ENCODE assay signal across 9 cellular contexts in genomic region chr1:31772669-31773248, GRCh38. TPM values are rescaled to one million over a fixed set of nuclear protein-coding genes. Genes with fewer than 3 reads are reported as not detected.
DNase-seq lines count a peak whose midpoint lies in the region; ATAC-seq, FAIRE-seq and TF ChIP-seq lines count a peak whose summit lies in the region.
"Had no signal": no experiment of that assay in that cellular context is flagged by ENCODE, and none has a peak within 500 bp of the region (broad histone marks: within the 10 kb centered on the region; RNA-seq: fewer than 3 reads in every experiment).

No MANE protein-coding gene starts in this region.

- H3K4me2 ChIP-seq in fibroblast of lung (ENCODE audit: extremely low read depth, insufficient read depth, low read length): peak overlapping the region; percentile 73
- peak overlapping the region; percentile 56 for H3K4me2 ChIP-seq in trophoblast cell (ENCODE audit: low read length)

- peaks cover 0 to 2% (median 0%) of the 10 kb centered on the region in 5 donors for H3K9me3 Mint-ChIP-seq in CD8-positive, alpha-beta memory T cell
- no peaks in the 10 kb centered on the region for H3K9me3 Mint-ChIP-seq in T-cell

- H3K23ac ChIP-seq in trophoblast cell (ENCODE audit: low read length): no peak overlapping the region

- H4K20me1 ChIP-seq in fibroblast of lung (ENCODE audit: control insufficient read depth, extremely low read depth, insufficient read depth, low read length): no peaks in the 10 kb centered on the region

- no peak for DNase-seq in CD8-positive, alpha-beta memory T cell
- no peak for DNase-seq in T-cell
- DNase-seq in fibroblast of lung (ENCODE audit: low read depth in 2 of 2): no peak
- no peak for DNase-seq in trophoblast cell
- no peak for DNase-seq in kidney
- no peak for DNase-seq in UCSD-AML1 (lab: John Stamatoyannopoulos, UW; ENCODE audit: unreplicated experiment)
- no peak for DNase-seq in ACHN
- DNase-seq in BE2C: no peak
- DNase-seq: uterus had no signal

- H2BK12ac ChIP-seq in trophoblast cell (ENCODE audit: low read length): no peak overlapping the region

- no peak for FAIRE-seq in kidney (lab: Jason Lieb, UNC)

- CTCF ChIA-PET in CD8-positive, alpha-beta memory T cell (lab: Charles Lee): interaction anchor here (0.5 kb wide), 1 partner anchor 216 kb away, joined by 3 read pairs; no protein-coding TSS in a partner anchor
- CTCF ChIA-PET in T-cell (lab: Charles Lee): no interaction called here

- H3K27ac Mint-ChIP-seq in CD8-positive, alpha-beta memory T cell: peak overlapping the region in 5 of 8 donors; percentile 15 to 85 (median 54)
- peak overlapping the region in 1 of 2 donors; percentile 23 for H3K27ac Mint-ChIP-seq in T-cell

- H3K14ac ChIP-seq in trophoblast cell (ENCODE audit: low read length): no peak overlapping the region

- H2AFZ ChIP-seq in fibroblast of lung (ENCODE audit: low read length): no peak overlapping the region
- H2AFZ ChIP-seq in trophoblast cell (ENCODE audit: insufficient read depth, low read length, poor library complexity): no peak overlapping the region

- POLR2A ChIA-PET in CD8-positive, alpha-beta memory T cell (lab: Charles Lee): no interaction called here
- POLR2A ChIA-PET in T-cell (lab: Charles Lee): no interaction called here

- H3K9ac ChIP-seq in fibroblast of lung (ENCODE audit: insufficient read depth, low read length) (no peak overlapping the region), trophoblast cell (ENCODE audit: low read length) (no peak overlapping the region), kidney (ENCODE audit: low read length in 2 of 2) (no peak overlapping the region)

- no peak overlapping the region for H4K8ac ChIP-seq in trophoblast cell (ENCODE audit: low read depth, low read length)

- no peak overlapping the region for H3K18ac ChIP-seq in trophoblast cell (ENCODE audit: low read length)

- in situ Hi-C loops in ACHN (cut with HindIII; ENCODE audit: low pct_ligation_motif_present, low pct_unique_long_range_greater_than_20kb, low sequenced_read_pairs): no loop called here

- no peak overlapping the region for H2BK120ac ChIP-seq in trophoblast cell (ENCODE audit: insufficient read depth, low read length, poor library complexity)

- no peak overlapping the region for H3K4ac ChIP-seq in trophoblast cell (ENCODE audit: low read depth, low read length)

- peak; percentile 42 to 54 (median 48) for ATAC-seq in T-cell (replicated peaks in 1 of 4)

- H3K36me3 ChIP-seq in CD8-positive, alpha-beta memory T cell (ENCODE audit: insufficient read depth, low read length): no peaks in the 10 kb centered on the region
- H3K36me3 ChIP-seq in fibroblast of lung (ENCODE audit: control insufficient read depth, insufficient read depth, low read length) (no peaks in the 10 kb centered on the region), trophoblast cell (ENCODE audit: control insufficient read depth in 1 of 2, insufficient read depth in 2 of 2, low read length in 2 of 2) (no peaks in the 10 kb centered on the region), kidney (ENCODE audit: control insufficient read depth in 1 of 2, insufficient read depth in 2 of 2, low read length in 2 of 2) (no peaks in the 10 kb centered on the region), BE2C (no peaks in the 10 kb centered on the region)
- H3K36me3 ChIP-seq: uterus had no signal

- no CpG with 5 or more reads among the region's 49 CpGs for WGBS in trophoblast cell (ENCODE audit: extremely low coverage, insufficient coverage, insufficient read length)

- H3K4me1 Mint-ChIP-seq in CD8-positive, alpha-beta memory T cell: peaks cover 25 to 48% (median 46%) of the 10 kb centered on the region in 3 donors
- H3K4me1 Mint-ChIP-seq in T-cell: peaks cover 34 to 46% (median 41%) of the 10 kb centered on the region in 3 donors

- no peak overlapping the region for H2AK5ac ChIP-seq in trophoblast cell (ENCODE audit: low read length)

- H3K9me3 ChIP-seq in CD8-positive, alpha-beta memory T cell (ENCODE audit: low read length): no peaks in the 10 kb centered on the region
- H3K9me3 ChIP-seq in fibroblast of lung (ENCODE audit: control insufficient read depth, insufficient read depth, low read depth, low read length) (no peaks in the 10 kb centered on the region), trophoblast cell (ENCODE audit: insufficient read depth, low read depth, low read length) (peaks cover 9% of the 10 kb centered on the region), kidney (ENCODE audit: control insufficient read depth in 1 of 2, low read length in 2 of 2) (no peaks in the 10 kb centered on the region), BE2C (no peaks in the 10 kb centered on the region)
- H3K9me3 ChIP-seq: uterus had no signal

- TF ChIP-seq CTCF in fibroblast of lung (conservative IDR thresholded peaks at IDR 0.05 in 1 of 2, IDR thresholded peaks at IDR 0.05 in 1 of 2; ENCODE audit: low read depth in 1 of 2, low read length in 2 of 2) (no peak), kidney (IDR thresholded peaks at IDR 0.05; ENCODE audit: borderline replicate concordance, extremely low read depth, insufficient read depth) (no peak), BE2C (IDR thresholded peaks at IDR 0.05; ENCODE audit: low read depth, low read length) (no peak)

- no peak overlapping the region for H4K12ac ChIP-seq in trophoblast cell (ENCODE audit: low read depth, low read length)

- H3K4me3 ChIP-seq in CD8-positive, alpha-beta memory T cell (ENCODE audit: low read length): peak overlapping the region; percentile 64
- H3K4me3 ChIP-seq in fibroblast of lung (replicated peaks in 1 of 4; ENCODE audit: control extremely low read depth in 1 of 4, insufficient read depth in 1 of 4, low read depth in 3 of 4, low read length in 4 of 4): peak overlapping the region in 2 of 4 experiments; percentile 6 to 36
- H3K4me3 ChIP-seq in trophoblast cell (ENCODE audit: low read depth, low read length): peak overlapping the region; percentile 3
- H3K4me3 ChIP-seq in kidney (ENCODE audit: low read length in 2 of 2): peak overlapping the region in 1 of 2 donors; percentile 15
- no peak overlapping the region for H3K4me3 ChIP-seq in BE2C (ENCODE audit: low read depth, low read length)
- H3K4me3 ChIP-seq: uterus had no signal

- no peak overlapping the region for H2BK5ac ChIP-seq in trophoblast cell (ENCODE audit: low read depth, low read length, poor library complexity)

- H3K4me1 ChIP-seq in CD8-positive, alpha-beta memory T cell (ENCODE audit: insufficient read depth, low read length): peaks cover 14% of the 10 kb centered on the region
- H3K4me1 ChIP-seq in fibroblast of lung (ENCODE audit: control insufficient read depth, extremely low read depth, insufficient read depth, low read length): no peaks in the 10 kb centered on the region
- peaks cover 7 to 8% of the 10 kb centered on the region in 2 experiments for H3K4me1 ChIP-seq in trophoblast cell (ENCODE audit: control insufficient read depth in 1 of 2, insufficient read depth in 2 of 2, low read length in 2 of 2)
- peaks cover 0 to 7% of the 10 kb centered on the region in 2 donors for H3K4me1 ChIP-seq in kidney (ENCODE audit: control insufficient read depth in 1 of 2, insufficient read depth in 1 of 2, low read depth in 1 of 2, low read length in 2 of 2)
- peaks cover 29% of the 10 kb centered on the region for H3K4me1 ChIP-seq in BE2C

- no peak overlapping the region for H4K91ac ChIP-seq in trophoblast cell (ENCODE audit: low read depth, low read length)

- H3K4me3 Mint-ChIP-seq in CD8-positive, alpha-beta memory T cell: peak overlapping the region; percentile 78 to 93 (median 89)
- H3K4me3 Mint-ChIP-seq in T-cell: peak overlapping the region; percentile 81 to 98 (median 84)

- intact Hi-C loops in kidney (cut with DNase I): no loop called here

- no peaks in the 10 kb centered on the region for H3K79me1 ChIP-seq in trophoblast cell (ENCODE audit: low read length)

- no peaks in the 10 kb centered on the region for H3K36me3 Mint-ChIP-seq in CD8-positive, alpha-beta memory T cell
- no peaks in the 10 kb centered on the region for H3K36me3 Mint-ChIP-seq in T-cell

- H3K79me2 ChIP-seq in fibroblast of lung (ENCODE audit: control insufficient read depth, insufficient read depth, low read length) (no peaks in the 10 kb centered on the region), trophoblast cell (ENCODE audit: control insufficient read depth, insufficient read depth, low read length, poor library complexity) (no peaks in the 10 kb centered on the region)

- H3K27ac ChIP-seq in CD8-positive, alpha-beta memory T cell (ENCODE audit: low read depth, low read length): no peak overlapping the region
- H3K27ac ChIP-seq in fibroblast of lung (ENCODE audit: insufficient read depth, low read length) (no peak overlapping the region), trophoblast cell (ENCODE audit: low read depth, low read length) (no peak overlapping the region), kidney (ENCODE audit: low read depth in 2 of 2, low read length in 2 of 2) (no peak overlapping the region)
- H3K27ac ChIP-seq: uterus had no signal

- peaks cover 44% of the 10 kb centered on the region in 2 donors for H3K27me3 Mint-ChIP-seq in CD8-positive, alpha-beta memory T cell
- H3K27me3 Mint-ChIP-seq in T-cell: peaks cover 24 to 45% of the 10 kb centered on the region in 2 donors

- H3K27me3 ChIP-seq in CD8-positive, alpha-beta memory T cell (ENCODE audit: insufficient read depth, low read length, poor library complexity, severe bottlenecking): peaks cover 22% of the 10 kb centered on the region
- H3K27me3 ChIP-seq in fibroblast of lung (ENCODE audit: control insufficient read depth, insufficient read depth, low read length) (peaks cover 49% of the 10 kb centered on the region), trophoblast cell (ENCODE audit: insufficient read depth, low read length) (peaks cover 31% of the 10 kb centered on the region), BE2C (no peaks in the 10 kb centered on the region)

RNA-seq across cellular contexts. Expression of gene ADGRB2, which starts 8.6 kb away (rescaled TPM):
- under 1 TPM; 0.35 to 0.57 TPM for total RNA-seq in CD8-positive, alpha-beta memory T cell
- polyA plus RNA-seq in CD8-positive, alpha-beta memory T cell: 0.24 TPM
- total RNA-seq in T-cell (1 to 10 TPM in 2 of 5 donors, under 1 TPM in 3; 0.65 to 3.4 (median 0.98) TPM), fibroblast of lung (7.4 and 10.4 TPM in 2 replicates), kidney (3.2 TPM)
- polyA plus RNA-seq in fibroblast of lung (4.4 and 4.8 TPM in 2 replicates), kidney (ENCODE audit: insufficient read depth, low read depth, low replicate concordance) (5.3 TPM)
- polyA plus RNA-seq in fibroblast of lung (2012): 9.7 and 10.0 TPM in 2 replicates
- polyA minus RNA-seq in fibroblast of lung (ENCODE audit: low replicate concordance): 12.0 and 13.2 TPM in 2 replicates
- polyA plus RNA-seq in trophoblast cell (2013): 9.6 and 10.2 TPM in 2 replicates
- polyA plus RNA-seq in BE2C (2012; ENCODE audit: insufficient read depth, insufficient read length, low read depth): 104 TPM

RNA-seq across cellular contexts. Expression of gene SPOCD1, which starts 43.1 kb away (rescaled TPM):
- total RNA-seq in CD8-positive, alpha-beta memory T cell: under 1 TPM in 1 of 2 experiments, not detected in 1; 0.18 TPM
- polyA plus RNA-seq in CD8-positive, alpha-beta memory T cell: not detected
- total RNA-seq in T-cell (not detected), fibroblast of lung (30.3 and 47.2 TPM in 2 replicates), kidney (0.98 TPM)
- polyA plus RNA-seq in fibroblast of lung (44.8 and 55.4 TPM in 2 replicates), kidney (ENCODE audit: insufficient read depth, low read depth, low replicate concordance) (0.22 TPM)
- 54.0 and 67.7 TPM in 2 replicates for polyA plus RNA-seq in fibroblast of lung (2012)
- polyA minus RNA-seq in fibroblast of lung (ENCODE audit: low replicate concordance): 44.4 and 111 TPM in 2 replicates
- polyA plus RNA-seq in trophoblast cell (2013): 0.83 and 0.87 TPM in 2 replicates
- not detected for polyA plus RNA-seq in BE2C (2012; ENCODE audit: insufficient read depth, insufficient read length, low read depth)

Comparison
In these comparisons a context has a peak if more than half of its experiments do, and no peak if none do; other contexts are left out.
1. RNA of gene SPOCD1, which starts 43.1 kb away (total RNA-seq): 30.3 to 47.2 TPM in fibroblast of lung; 0.98 TPM in kidney (single experiment), 0.18 TPM in CD8-positive, alpha-beta memory T cell and not detected in T-cell; every median in the first group is over 10 times any median in the second.